ENCODE assay signal across 8 cellular contexts in genomic region chr9:127245637-127246164, GRCh38. TPM values are rescaled to one million over a fixed set of nuclear protein-coding genes. Genes with fewer than 3 reads are reported as not detected.
A peak's percentile ranks its signal among the peaks of the same experiment; 100 is the strongest.
DNase-seq lines count a peak whose midpoint lies in the region; ATAC-seq, FAIRE-seq and TF ChIP-seq lines count a peak whose summit lies in the region.

No MANE protein-coding gene starts in this region.

- no peaks in the 10 kb centered on the region for H3K36me3 ChIP-seq in CD4-positive, CD25-positive, alpha-beta regulatory T cell (ENCODE audit: control insufficient read depth, insufficient read depth, low read length)
- H3K36me3 ChIP-seq in OCI-LY7 (ENCODE audit: insufficient read depth, low read length) (no peaks in the 10 kb centered on the region), endothelial cell of umbilical vein (ENCODE audit: control insufficient read depth in 2 of 2, extremely low read depth in 1 of 2, insufficient read depth in 2 of 2, low read length in 2 of 2) (no peaks in the 10 kb centered on the region), neuron (ENCODE audit: insufficient read depth, low read length) (no peaks in the 10 kb centered on the region)

- TF ChIP-seq CTCF in OCI-LY7 (conservative IDR thresholded peaks at IDR 0.05; ENCODE audit: low read length) (no peak), endothelial cell of umbilical vein (IDR thresholded peaks at IDR 0.05; ENCODE audit: extremely low read depth in 1 of 2, insufficient read depth in 1 of 2, low read depth in 1 of 2, low read length in 2 of 2) (no peak)

- H2AFZ ChIP-seq in OCI-LY7 (ENCODE audit: low read length) = peak overlapping the region; percentile 93; the same call in 1 of the 2 replicates
- H2AFZ ChIP-seq in endothelial cell of umbilical vein (ENCODE audit: low read depth, low read length) = peak overlapping the region; percentile 53
- H2AFZ ChIP-seq in neuron (ENCODE audit: low read depth, low read length) = peak overlapping the region; percentile 59

- no peak overlapping the region for H3K27ac ChIP-seq in CD4-positive, CD25-positive, alpha-beta regulatory T cell (ENCODE audit: insufficient read depth, low read length, poor library complexity, severe bottlenecking)
- H3K27ac ChIP-seq in OCI-LY7 (ENCODE audit: low read depth, low read length, poor library complexity, severe bottlenecking) = no peak overlapping the region
- no peak overlapping the region for H3K27ac ChIP-seq in endothelial cell of umbilical vein (ENCODE audit: insufficient read depth, low read depth, low read length)
- H3K27ac ChIP-seq in caudate nucleus (ENCODE audit: low read depth, low read length) = no peak overlapping the region

- CTCF ChIA-PET in OCI-LY7 (lab: Charles Lee; ENCODE audit: unreplicated experiment) (no interaction called here), endothelial cell of umbilical vein (lab: Charles Lee) (interaction anchor here (0.7 to 1.4 kb wide), 4 partner anchors 19 to 102 kb away, joined by 3 to 8 read pairs (median 4); no protein-coding TSS in a partner anchor)

- no peak overlapping the region for H3K27ac Mint-ChIP-seq in CD4-positive, CD25-positive, alpha-beta regulatory T cell

- DNase-seq in CD4-positive, CD25-positive, alpha-beta regulatory T cell = no peak
- DNase-seq in OCI-LY7 (ENCODE audit: low spot score) = no peak
- no peak for DNase-seq in endothelial cell of umbilical vein (ENCODE audit: low read depth, low spot score)
- DNase-seq in DMS79 treated with DMSO at 0.1 percent for 48 hours (lab: John Stamatoyannopoulos, UW) = no peak
- no peak for DNase-seq in caudate nucleus (lab: John Stamatoyannopoulos, UW)

- H3K4me2 ChIP-seq in OCI-LY7 (ENCODE audit: low read length) = peak overlapping the region; percentile 61
- H3K4me2 ChIP-seq in endothelial cell of umbilical vein (ENCODE audit: insufficient read depth, low read length) = peak overlapping the region; percentile 17

- dilution Hi-C loops in endothelial cell of umbilical vein (cut with MboI; ENCODE audit: extremely low pct_ligation_motif_present, low sequenced_read_pairs) = no loop called here

- no TSS peak for BruUV-seq in OCI-LY7 (replicated peaks; lab: Mats Ljungman, UMichigan)
- no TSS peak for BruUV-seq in endothelial cell of umbilical vein (replicated peaks; lab: Mats Ljungman, UMichigan)

- no peaks in the 10 kb centered on the region for H3K9me1 ChIP-seq in endothelial cell of umbilical vein (replicated peaks; ENCODE audit: control insufficient read depth, extremely low read depth, insufficient read depth, low read length)

- peaks cover 4 to 14% (median 7%) of the 10 kb centered on the region in 4 donors for H3K4me1 Mint-ChIP-seq in CD4-positive, CD25-positive, alpha-beta regulatory T cell

- peak overlapping the region; percentile 0 for H3K9ac ChIP-seq in endothelial cell of umbilical vein (replicated peaks; ENCODE audit: extremely low read depth, insufficient read depth, low read length)

- H3K4me3 Mint-ChIP-seq in CD4-positive, CD25-positive, alpha-beta regulatory T cell = peak overlapping the region; percentile 78 to 93 (median 90)

- POLR2A ChIA-PET in OCI-LY7 (lab: Charles Lee) (interaction anchor here (0.6 to 1.7 kb wide), 4 partner anchors 9 to 34 kb away, joined by 3 to 9 read pairs (median 4); no protein-coding TSS in a partner anchor), endothelial cell of umbilical vein (lab: Charles Lee) (interaction anchor here (0.5 to 1.2 kb wide), 4 partner anchors 21 to 206 kb away, joined by 3 to 15 read pairs (median 3); partner anchors contain the start of gene SLC2A8)

- no peaks in the 10 kb centered on the region for H3K9me3 ChIP-seq in CD4-positive, CD25-positive, alpha-beta regulatory T cell (ENCODE audit: control insufficient read depth in 2 of 2, low read length in 2 of 2)
- H3K9me3 ChIP-seq in OCI-LY7 (ENCODE audit: low read length) = no peaks in the 10 kb centered on the region
- no peaks in the 10 kb centered on the region for H3K9me3 ChIP-seq in endothelial cell of umbilical vein (replicated peaks; ENCODE audit: control insufficient read depth, insufficient read depth, low read length)
- H3K9me3 ChIP-seq in neuron (ENCODE audit: low read length) = no peaks in the 10 kb centered on the region

- no peaks in the 10 kb centered on the region for H3K79me2 ChIP-seq in OCI-LY7 (ENCODE audit: insufficient read depth, low read depth, low read length)
- H3K79me2 ChIP-seq in endothelial cell of umbilical vein (ENCODE audit: control insufficient read depth, insufficient read depth, low read length) = no peaks in the 10 kb centered on the region

- intact Hi-C loops in OCI-LY7 (cut with micrococcal nuclease; ENCODE audit: unreplicated experiment) (no loop called here), endothelial cell of umbilical vein (cut with micrococcal nuclease) (loop anchor here (1.0 kb wide), 1 partner anchor 21 kb away; no protein-coding TSS in a partner anchor)

- H3K4me3 ChIP-seq in CD4-positive, CD25-positive, alpha-beta regulatory T cell (ENCODE audit: low read depth, low read length) = peak overlapping the region; percentile 78
- H3K4me3 ChIP-seq in OCI-LY7 (ENCODE audit: low read depth, low read length, poor library complexity, severe bottlenecking) = peak overlapping the region; percentile 70
- peak overlapping the region; percentile 0 to 63 (median 31) for H3K4me3 ChIP-seq in endothelial cell of umbilical vein (replicated peaks in 1 of 3; ENCODE audit: insufficient read depth in 1 of 3, low read depth in 1 of 3, low read length in 3 of 3)
- H3K4me3 ChIP-seq in neuron (ENCODE audit: low read length) = peak overlapping the region; percentile 54

- no peak for ATAC-seq in CD4-positive, CD25-positive, alpha-beta regulatory T cell (ENCODE audit: low read depth in 2 of 2)
- ATAC-seq in GM21737 (IDR thresholded peaks at IDR 0.05; ENCODE audit: unreplicated experiment) (no peak), HG03135 (IDR thresholded peaks at IDR 0.05; ENCODE audit: unreplicated experiment) (no peak)

- peaks cover 10% of the 10 kb centered on the region for H3K36me3 Mint-ChIP-seq in CD4-positive, CD25-positive, alpha-beta regulatory T cell

- H3K9me2 ChIP-seq in OCI-LY7 (ENCODE audit: insufficient read depth, low read length) = no peaks in the 10 kb centered on the region

- H3K9me3 Mint-ChIP-seq in CD4-positive, CD25-positive, alpha-beta regulatory T cell = peaks cover 0 to 2% (median 0%) of the 10 kb centered on the region in 7 donors

- peaks cover 4% of the 10 kb centered on the region for H3K27me3 ChIP-seq in CD4-positive, CD25-positive, alpha-beta regulatory T cell (ENCODE audit: control insufficient read depth, insufficient read depth, low read length)
- H3K27me3 ChIP-seq in endothelial cell of umbilical vein (ENCODE audit: control insufficient read depth in 2 of 2, insufficient read depth in 2 of 2, low read length in 2 of 2) (no peaks in the 10 kb centered on the region), neuron (ENCODE audit: insufficient read depth, low read length) (no peaks in the 10 kb centered on the region)

- no peak for FAIRE-seq in endothelial cell of umbilical vein (lab: Jason Lieb, UNC)

- peaks cover 10% of the 10 kb centered on the region for H3K4me1 ChIP-seq in CD4-positive, CD25-positive, alpha-beta regulatory T cell (ENCODE audit: control insufficient read depth, insufficient read depth, low read length, poor library complexity, severe bottlenecking)
- H3K4me1 ChIP-seq in OCI-LY7 (ENCODE audit: insufficient read depth, low read length, poor library complexity, severe bottlenecking) (peaks cover 11% of the 10 kb centered on the region), endothelial cell of umbilical vein (ENCODE audit: control insufficient read depth, extremely low read depth, insufficient read depth, low read length) (peaks cover 7% of the 10 kb centered on the region), neuron (ENCODE audit: insufficient read depth, low read length) (no peaks in the 10 kb centered on the region)

- peaks cover 16% of the 10 kb centered on the region for H3K27me3 Mint-ChIP-seq in CD4-positive, CD25-positive, alpha-beta regulatory T cell

- no peak for TF ChIP-seq POLR2A in endothelial cell of umbilical vein (IDR thresholded peaks at IDR 0.05; ENCODE audit: low read depth, low read length)

- H4K20me1 ChIP-seq in OCI-LY7 (ENCODE audit: insufficient read depth, low read length) (no peaks in the 10 kb centered on the region), endothelial cell of umbilical vein (replicated peaks; ENCODE audit: control insufficient read depth, extremely low read depth, insufficient read depth, low read length) (no peaks in the 10 kb centered on the region)

TF ChIP-seq in endothelial cell of umbilical vein, 7 proteins besides CTCF, POLR2A, EP300 and RAD21:
- TF ChIP-seq MYC (IDR thresholded peaks at IDR 0.05; ENCODE audit: low read depth, low read length) = no peak
- no peak for TF ChIP-seq EZH2 (IDR thresholded peaks at IDR 0.05; ENCODE audit: borderline replicate concordance, low read depth, low read length, severe bottlenecking)
- no peak for TF ChIP-seq GATA2 (IDR thresholded peaks at IDR 0.05; ENCODE audit: insufficient read depth, insufficient read length, low read depth, low read length)
- TF ChIP-seq FOS (IDR thresholded peaks at IDR 0.05; ENCODE audit: borderline replicate concordance, insufficient read depth, low read length) = no peak
- TF ChIP-seq JUN (IDR thresholded peaks at IDR 0.05; ENCODE audit: borderline replicate concordance, insufficient read depth, insufficient read length, low read depth) = no peak
- TF ChIP-seq, protein P1, sequence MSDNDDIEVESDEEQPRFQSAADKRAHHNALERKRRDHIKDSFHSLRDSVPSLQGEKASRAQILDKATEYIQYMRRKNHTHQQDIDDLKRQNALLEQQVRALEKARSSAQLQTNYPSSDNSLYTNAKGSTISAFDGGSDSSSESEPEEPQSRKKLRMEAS (IDR thresholded peaks at IDR 0.05; ENCODE audit: insufficient read depth, insufficient read length) = no peak
- no peak for TF ChIP-seq POLR2AphosphoS5 (IDR thresholded peaks at IDR 0.05; ENCODE audit: insufficient read depth, low read depth, low read length)

RNA-seq across cellular contexts. Expression of gene GARNL3, which starts 18.9 kb away (rescaled TPM):
- total RNA-seq in CD4-positive, CD25-positive, alpha-beta regulatory T cell = 4.3 TPM
- under 1 TPM in 2 of 4 donors, not detected in 2; 0.69 to 0.99 TPM for polyA plus RNA-seq in CD4-positive, CD25-positive, alpha-beta regulatory T cell
- 17.2 and 21.1 TPM in 2 replicates for total RNA-seq in OCI-LY7 (2014; rRNA removed; shearing (Covaris generic))
- 16.1 and 23.2 TPM in 2 replicates for total RNA-seq in OCI-LY7 (2022)
- 5.2 and 8.3 TPM in 2 replicates for total RNA-seq in endothelial cell of umbilical vein
- 1.3 and 1.4 TPM in 2 replicates for polyA plus RNA-seq in endothelial cell of umbilical vein
- polyA plus RNA-seq in endothelial cell of umbilical vein (2011; cell fraction: cytosol; rRNA removed) = 0.92 and 1.3 TPM in 2 replicates
- 16.8 and 20.3 TPM in 2 replicates for polyA plus RNA-seq in endothelial cell of umbilical vein (2011; cell fraction: nucleus; rRNA removed)
- 2.2 and 3.8 TPM in 2 replicates for polyA plus RNA-seq in endothelial cell of umbilical vein (2012)
- polyA minus RNA-seq in endothelial cell of umbilical vein = 7.3 and 12.0 TPM in 2 replicates
- 3.2 TPM for polyA minus RNA-seq in endothelial cell of umbilical vein (2011; cell fraction: cytosol; rRNA and poly(A)+ RNA removed)
- polyA minus RNA-seq in endothelial cell of umbilical vein (2011; cell fraction: nucleus; rRNA and poly(A)+ RNA removed) = 15.3 and 21.1 TPM in 2 replicates
